ENCODE assay signal across 8 cellular contexts in genomic region chr10:73060738-73061635, GRCh38. TPM values are rescaled to one million over a fixed set of nuclear protein-coding genes. Genes with fewer than 3 reads are reported as not detected.
DNase-seq lines count a peak whose midpoint lies in the region; ATAC-seq, FAIRE-seq and TF ChIP-seq lines count a peak whose summit lies in the region.

No MANE protein-coding gene starts in this region.

- TF ChIP-seq CTCF in gastroesophageal sphincter (IDR thresholded peaks at IDR 0.05), result peak in 3 of 4 experiments; percentile 32 to 37 (median 37)

- H3K27me3 ChIP-seq in gastroesophageal sphincter, result no peaks in the 10 kb centered on the region
- H3K27me3 ChIP-seq in small intestine (ENCODE audit: control insufficient read depth in 2 of 2, insufficient read depth in 2 of 2, low read length in 2 of 2), result no peaks in the 10 kb centered on the region

- H3K36me3 ChIP-seq in gastroesophageal sphincter, result peaks cover 0 to 61% of the 10 kb centered on the region in 2 donors
- H3K36me3 ChIP-seq in small intestine (ENCODE audit: control insufficient read depth in 2 of 2, insufficient read depth in 2 of 2, low read length in 2 of 2), result no peaks in the 10 kb centered on the region

- DNase-seq in NCI-H1092 treated with DMSO at 0.1 percent for 48 hours (lab: John Stamatoyannopoulos, UW), result peak; percentile 15
- DNase-seq in NCI-H1092 (lab: John Stamatoyannopoulos, UW), result no peak
- DNase-seq in HuH-7.5 (ENCODE audit: low spot score), result peak; percentile 19
- DNase-seq in small intestine, result peak; percentile 70
- DNase-seq in NCI-H187 treated with DMSO at 0.1 percent for 48 hours (lab: John Stamatoyannopoulos, UW), result no peak
- no peak for DNase-seq in stimulated activated CD8-positive, alpha-beta memory T cell treated with anti-CD3 and anti-CD28 coated beads, Interleukin-4, amount 100 ng/mL, for 48 hours

- no peak for TF ChIP-seq EP300 in gastroesophageal sphincter (IDR thresholded peaks at IDR 0.05)

- no peaks in the 10 kb centered on the region for H3K9me3 ChIP-seq in gastroesophageal sphincter
- H3K9me3 ChIP-seq in small intestine (ENCODE audit: control insufficient read depth, low read depth), result no peaks in the 10 kb centered on the region

- H3K4me1 ChIP-seq in gastroesophageal sphincter (no peaks in the 10 kb centered on the region), small intestine (ENCODE audit: control insufficient read depth in 2 of 2, insufficient read depth in 1 of 2, low read depth in 1 of 2, low read length in 1 of 2) (no peaks in the 10 kb centered on the region)

- 43 to 47% methylated on average over 5 of the region's 5 CpGs for WGBS in gastroesophageal sphincter (ENCODE audit: low coverage in 1 of 2), 2 donors
- WGBS in small intestine, 3 donors, result 27 to 41% (median 28%) methylated on average over 5 of the region's 5 CpGs

- FAIRE-seq in small intestine (lab: Jason Lieb, UNC), result no peak

- peak; percentile 76 for ATAC-seq in SK-N-SH treated with all-trans-retinoic acid at 6 μM for 48 hours
- ATAC-seq in gastroesophageal sphincter, result no peak

- H3K27ac ChIP-seq in gastroesophageal sphincter (no peak overlapping the region), small intestine (ENCODE audit: low read depth in 1 of 2, low read length in 1 of 2) (no peak overlapping the region)

- no peak overlapping the region for H3K4me3 ChIP-seq in gastroesophageal sphincter
- no peak overlapping the region for H3K4me3 ChIP-seq in small intestine (ENCODE audit: low read depth in 1 of 2, low read length in 2 of 2)

- TF ChIP-seq POLR2A in gastroesophageal sphincter (IDR thresholded peaks at IDR 0.05), result no peak

TF ChIP-seq in SK-N-SH treated with all-trans-retinoic acid at 6 μM for 48 hours, 23 proteins besides CTCF, POLR2A, EP300 and RAD21:
- no peak for TF ChIP-seq ZFP30 (CRISPR knock-in tag; IDR thresholded peaks at IDR 0.05)
- no peak for TF ChIP-seq TSHZ2 (CRISPR knock-in tag; IDR thresholded peaks at IDR 0.05)
- TF ChIP-seq ZFP3 (CRISPR knock-in tag; IDR thresholded peaks at IDR 0.05), result no peak
- no peak for TF ChIP-seq CREB5 (CRISPR knock-in tag; IDR thresholded peaks at IDR 0.05; ENCODE audit: low read depth)
- no peak for TF ChIP-seq ZNF70 (CRISPR knock-in tag; IDR thresholded peaks at IDR 0.05)
- TF ChIP-seq ZNF8 (CRISPR knock-in tag; IDR thresholded peaks at IDR 0.05), result no peak
- no peak for TF ChIP-seq GLIS3 (CRISPR knock-in tag; IDR thresholded peaks at IDR 0.05)
- TF ChIP-seq ESRRG (CRISPR knock-in tag; IDR thresholded peaks at IDR 0.05), result no peak
- no peak for TF ChIP-seq TOX (CRISPR knock-in tag; IDR thresholded peaks at IDR 0.05; ENCODE audit: borderline replicate concordance)
- TF ChIP-seq SNAI2 (CRISPR knock-in tag; IDR thresholded peaks at IDR 0.05), result no peak
- TF ChIP-seq CSDC2 (CRISPR knock-in tag; IDR thresholded peaks at IDR 0.05), result no peak
- no peak for TF ChIP-seq CSRNP3 (CRISPR knock-in tag; IDR thresholded peaks at IDR 0.05)
- no peak for TF ChIP-seq RARB (CRISPR knock-in tag; IDR thresholded peaks at IDR 0.05)
- no peak for TF ChIP-seq PPARA (CRISPR knock-in tag; IDR thresholded peaks at IDR 0.05; ENCODE audit: borderline replicate concordance)
- TF ChIP-seq POU6F1 (CRISPR knock-in tag; IDR thresholded peaks at IDR 0.05; ENCODE audit: borderline replicate concordance, low read depth), result no peak
- no peak for TF ChIP-seq PATZ1 (CRISPR knock-in tag; IDR thresholded peaks at IDR 0.05; ENCODE audit: borderline replicate concordance)
- no peak for TF ChIP-seq ZNF565 (CRISPR knock-in tag; conservative IDR thresholded peaks at IDR 0.05; ENCODE audit: low read depth)
- TF ChIP-seq TCF4 (CRISPR knock-in tag; IDR thresholded peaks at IDR 0.05; ENCODE audit: borderline replicate concordance), result no peak
- TF ChIP-seq ZC3H10 (CRISPR knock-in tag; IDR thresholded peaks at IDR 0.05), result no peak
- TF ChIP-seq ARNTL (CRISPR knock-in tag; IDR thresholded peaks at IDR 0.05; ENCODE audit: borderline replicate concordance, low read depth), result no peak

RNA-seq across cellular contexts. Expression of gene P4HA1, which starts 35.7 kb away (rescaled TPM):
- 10 to 100 TPM; 23.3 to 36.2 (median 30.4) TPM for total RNA-seq in gastroesophageal sphincter
- polyA plus RNA-seq in small intestine, result 10 to 100 TPM in 1 of 3 donors, 1 to 10 TPM in 2; 2.7 to 10.6 (median 3.0) TPM

RNA-seq across cellular contexts. Expression of gene NUDT13, which starts 49.3 kb away (rescaled TPM):
- total RNA-seq in gastroesophageal sphincter, result 1 to 10 TPM; 1.1 to 4.6 (median 3.9) TPM
- 1 to 10 TPM; 1.9 to 2.4 (median 2.0) TPM for polyA plus RNA-seq in small intestine

Comparison
In these comparisons a context has a peak if more than half of its experiments do, and no peak if none do; other contexts are left out.
1. DNase-seq: peak in NCI-H1092 treated with DMSO at 0.1 percent for 48 hours (single experiment), HuH-7.5 (single experiment) and small intestine (single experiment); none in NCI-H1092 (single experiment), NCI-H187 treated with DMSO at 0.1 percent for 48 hours (single experiment) and stimulated activated CD8-positive, alpha-beta memory T cell treated with anti-CD3 and anti-CD28 coated beads, Interleukin-4, amount 100 ng/mL, for 48 hours (single experiment).